29 cellular contexts compared by ENCODE assay signal in the genomic region with DNA sequence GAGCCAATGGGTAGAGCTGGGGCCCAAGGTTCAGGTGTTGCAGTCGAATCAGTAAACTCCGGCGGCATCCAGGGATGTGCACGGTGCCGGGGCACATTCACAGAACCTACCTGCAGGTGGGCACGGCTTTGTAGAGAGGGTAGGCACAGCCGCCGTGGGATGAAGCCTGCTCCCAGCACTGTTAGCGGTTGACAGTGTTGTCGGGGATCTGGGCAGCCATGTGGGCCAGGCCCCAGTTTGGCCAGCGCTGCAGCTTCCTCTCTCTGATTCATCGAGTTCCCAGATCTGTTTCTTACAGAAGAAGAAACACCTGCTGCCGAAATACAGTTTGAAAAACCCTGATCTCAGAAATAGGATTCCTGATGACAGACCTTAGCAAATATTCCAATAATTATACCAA.
"Had no signal": no experiment of that assay in that cellular context is flagged by ENCODE, and none has a peak within 500 bp of the region (broad histone marks: within the 10 kb centered on the region; RNA-seq: fewer than 3 reads in every experiment).

No MANE protein-coding gene starts in this region.

- H3K27ac Mint-ChIP-seq: activated CD8-positive, alpha-beta T cell treated with anti-CD3 and anti-CD28 coated beads, Interleukin-2, amount 10 ng/mL, durations not matched to agents 7 days and 5 days; activated naive CD4-positive, alpha-beta T cell treated with anti-CD3 and anti-CD28 coated beads, Interleukin-2, amount 10 ng/mL, durations not matched to agents 7 days and 5 days; activated naive CD8-positive, alpha-beta T cell treated with anti-CD3 and anti-CD28 coated beads, Interleukin-2, amount 10 ng/mL, durations not matched to agents 7 days and 5 days; activated T-cell treated with anti-CD3 and anti-CD28 coated beads, Interleukin-2, amount 50 U/mL, for 24 hours; activated T-helper 1 cell treated with anti-CD3 and anti-CD28 coated beads, Interleukin-12 subunit alpha, Interleukin-12 subunit beta, Interleukin-2, Interleukin-4 antibody, amounts not matched to agents 30 ng/mL and 10 ng/mL and 1 ng/mL, durations not matched to agents 14 hours and 24 hours and 36 hours; IgD-negative memory B cell had no signal

- H3K36me3 ChIP-seq: adrenal gland, breast epithelium, MG63, SJCRH30 had no signal

- H3K4me1 Mint-ChIP-seq: activated naive CD4-positive, alpha-beta T cell treated with anti-CD3 and anti-CD28 coated beads, Interleukin-2, amount 10 ng/mL, durations not matched to agents 7 days and 5 days; activated naive CD8-positive, alpha-beta T cell treated with anti-CD3 and anti-CD28 coated beads, Interleukin-2, amount 10 ng/mL, durations not matched to agents 7 days and 5 days; IgD-negative memory B cell had no signal

- H3K9me3 ChIP-seq: adrenal gland, breast epithelium, MG63, SJCRH30, SK-N-SH had no signal

- H3K4me1 ChIP-seq: adrenal gland, breast epithelium had no signal

- H3K4me2 ChIP-seq: SK-N-SH had no signal

- H3K27me3 ChIP-seq: adrenal gland, breast epithelium, MG63, SJCRH30 had no signal

- H3K36me3 Mint-ChIP-seq: activated naive CD4-positive, alpha-beta T cell treated with anti-CD3 and anti-CD28 coated beads, Interleukin-2, amount 10 ng/mL, durations not matched to agents 7 days and 5 days; activated naive CD8-positive, alpha-beta T cell treated with anti-CD3 and anti-CD28 coated beads, Interleukin-2, amount 10 ng/mL, durations not matched to agents 7 days and 5 days; IgD-negative memory B cell had no signal

- DNase-seq: activated CD4-positive, alpha-beta T cell treated with anti-CD3 and anti-CD28 coated beads for 48 hours; activated CD4-positive, alpha-beta T cell treated with anti-CD3 and anti-CD28 coated beads, Interleukin-2, amount 50 U/mL, for 4 hours; activated CD4-positive, CD25-positive, alpha-beta regulatory T cell treated with anti-CD3 and anti-CD28 coated beads, Interleukin-2, amount 50 U/mL, for 72 hours; activated CD8-positive, alpha-beta T cell treated with anti-CD3 and anti-CD28 coated beads, Interleukin-2, amount 10 ng/mL, durations not matched to agents 7 days and 5 days; activated gamma-delta T cell; activated naive CD4-positive, alpha-beta T cell treated with anti-CD3 and anti-CD28 coated beads, Interleukin-2, amount 10 ng/mL, durations not matched to agents 7 days and 5 days; activated naive CD8-positive, alpha-beta T cell treated with anti-CD3 and anti-CD28 coated beads, Interleukin-2, amount 10 ng/mL, durations not matched to agents 7 days and 5 days; activated T-cell treated with anti-CD3 and anti-CD28 coated beads, Interleukin-2, amount 50 U/mL, for 24 hours; adrenal gland; KG1; MG63; MV-4-11; NCI-H1105; NCI-H1436; NCI-H1694 treated with DMSO at 0.1 percent for 48 hours; NCI-H2029 treated with DMSO at 0.1 percent for 48 hours; NCI-H345; NCI-H510A; NCI-H526 treated with DMSO at 0.1 percent for 48 hours; NCI-H82; Right ventricle myocardium superior; SJCRH30; SK-N-SH; SW 1271 had no signal

- H3K27me3 Mint-ChIP-seq: central memory CD8-positive, alpha-beta T cell had no signal

- H3K9me3 Mint-ChIP-seq: activated naive CD4-positive, alpha-beta T cell treated with anti-CD3 and anti-CD28 coated beads, Interleukin-2, amount 10 ng/mL, durations not matched to agents 7 days and 5 days; activated naive CD8-positive, alpha-beta T cell treated with anti-CD3 and anti-CD28 coated beads, Interleukin-2, amount 10 ng/mL, durations not matched to agents 7 days and 5 days; activated T-cell treated with anti-CD3 and anti-CD28 coated beads, Interleukin-2, amount 50 U/mL, for 24 hours; activated T-helper 1 cell treated with anti-CD3 and anti-CD28 coated beads, Interleukin-12 subunit alpha, Interleukin-12 subunit beta, Interleukin-2, Interleukin-4 antibody, amounts not matched to agents 30 ng/mL and 10 ng/mL and 1 ng/mL, durations not matched to agents 14 hours and 24 hours and 36 hours; central memory CD8-positive, alpha-beta T cell; IgD-negative memory B cell; WTC11 had no signal

- H3K9ac ChIP-seq: SK-N-SH had no signal

- ATAC-seq: activated CD8-positive, alpha-beta T cell treated with anti-CD3 and anti-CD28 coated beads, Interleukin-2, amount 10 ng/mL, durations not matched to agents 7 days and 5 days; WTC11 had no signal

- H3K4me3 Mint-ChIP-seq: activated CD8-positive, alpha-beta T cell treated with anti-CD3 and anti-CD28 coated beads, Interleukin-2, amount 10 ng/mL, durations not matched to agents 7 days and 5 days; activated naive CD4-positive, alpha-beta T cell treated with anti-CD3 and anti-CD28 coated beads, Interleukin-2, amount 10 ng/mL, durations not matched to agents 7 days and 5 days; activated naive CD8-positive, alpha-beta T cell treated with anti-CD3 and anti-CD28 coated beads, Interleukin-2, amount 10 ng/mL, durations not matched to agents 7 days and 5 days; activated T-cell treated with anti-CD3 and anti-CD28 coated beads, Interleukin-2, amount 50 U/mL, for 24 hours; activated T-helper 1 cell treated with anti-CD3 and anti-CD28 coated beads, Interleukin-12 subunit alpha, Interleukin-12 subunit beta, Interleukin-2, Interleukin-4 antibody, amounts not matched to agents 30 ng/mL and 10 ng/mL and 1 ng/mL, durations not matched to agents 14 hours and 24 hours and 36 hours; central memory CD8-positive, alpha-beta T cell; IgD-negative memory B cell; WTC11 had no signal

- H3K4me3 ChIP-seq: adrenal gland, breast epithelium, MG63, SJCRH30 had no signal

- H3K27ac ChIP-seq: adrenal gland, breast epithelium, SJCRH30 had no signal
